Comparison of ENCODE assay signal across 1 cellular context in genomic region chr20:38581013-38581412, GRCh38.
TF ChIP-seq lines count a peak whose summit lies in the region.

TSS of gene ADIG (plus strand) at chr20:38581197. CDS start at chr20:38581251, 54 bp downstream.

TF ChIP-seq in HepG2, 621 proteins besides CTCF, POLR2A, EP300 and RAD21 (continued from another document and continues in another):
- TF ChIP-seq ZBTB14 (CRISPR knock-in tag; IDR thresholded peaks at IDR 0.05) = no peak
- no peak for TF ChIP-seq BRF2 (CRISPR knock-in tag; IDR thresholded peaks at IDR 0.05)
- no peak for TF ChIP-seq PATZ1 (CRISPR knock-in tag; IDR thresholded peaks at IDR 0.05)
- no peak for TF ChIP-seq MTF1 (CRISPR knock-in tag; IDR thresholded peaks at IDR 0.05)
- no peak for TF ChIP-seq RFX3 (CRISPR knock-in tag; IDR thresholded peaks at IDR 0.05)
- no peak for TF ChIP-seq JUND (CRISPR knock-in tag; IDR thresholded peaks at IDR 0.05)
- TF ChIP-seq FOSL1 (CRISPR knock-in tag; IDR thresholded peaks at IDR 0.05; ENCODE audit: borderline replicate concordance) = no peak
- peak; percentile 57 for TF ChIP-seq MAX (IDR thresholded peaks at IDR 0.05)
- TF ChIP-seq ZHX2 (IDR thresholded peaks at IDR 0.05; ENCODE audit: low read depth) = no peak
- TF ChIP-seq ZHX2 (CRISPR knock-in tag; IDR thresholded peaks at IDR 0.05; ENCODE audit: borderline replicate concordance) = no peak
- no peak for TF ChIP-seq POLR2G (IDR thresholded peaks at IDR 0.05; ENCODE audit: low read depth, low read length)
- no peak for TF ChIP-seq IRX3 (CRISPR knock-in tag; IDR thresholded peaks at IDR 0.05; ENCODE audit: borderline replicate concordance, low read depth)
- TF ChIP-seq DR1 (CRISPR knock-in tag; IDR thresholded peaks at IDR 0.05) = no peak
- no peak for TF ChIP-seq ZNF30 (CRISPR knock-in tag; IDR thresholded peaks at IDR 0.05)
- no peak for TF ChIP-seq FOXP1 (IDR thresholded peaks at IDR 0.05)
- no peak for TF ChIP-seq FOXP1 (CRISPR knock-in tag; IDR thresholded peaks at IDR 0.05)
- TF ChIP-seq TFE3 (CRISPR knock-in tag; IDR thresholded peaks at IDR 0.05) = no peak
- TF ChIP-seq DNMT1 (CRISPR knock-in tag; IDR thresholded peaks at IDR 0.05) = no peak
- TF ChIP-seq ZNF136 (CRISPR knock-in tag; IDR thresholded peaks at IDR 0.05; ENCODE audit: low read depth) = no peak
- TF ChIP-seq SMAD9 (CRISPR knock-in tag; IDR thresholded peaks at IDR 0.05) = no peak
- no peak for TF ChIP-seq ZNF101 (CRISPR knock-in tag; IDR thresholded peaks at IDR 0.05; ENCODE audit: borderline replicate concordance, low read depth)
- TF ChIP-seq ZNF264 (CRISPR knock-in tag; IDR thresholded peaks at IDR 0.05) = no peak
- no peak for TF ChIP-seq ZNF557 (CRISPR knock-in tag; IDR thresholded peaks at IDR 0.05)
- TF ChIP-seq HMG20A (CRISPR knock-in tag; IDR thresholded peaks at IDR 0.05; ENCODE audit: borderline replicate concordance) = no peak
- TF ChIP-seq ZIK1 (CRISPR knock-in tag; IDR thresholded peaks at IDR 0.05; ENCODE audit: borderline replicate concordance, low read depth) = no peak
- TF ChIP-seq ZBTB3 (CRISPR knock-in tag; IDR thresholded peaks at IDR 0.05; ENCODE audit: borderline replicate concordance, low read depth) = no peak
- TF ChIP-seq ZFP1 (CRISPR knock-in tag; IDR thresholded peaks at IDR 0.05) = no peak
- TF ChIP-seq ZNF784 (CRISPR knock-in tag; IDR thresholded peaks at IDR 0.05; ENCODE audit: borderline replicate concordance) = no peak
- TF ChIP-seq ZNF484 (CRISPR knock-in tag; IDR thresholded peaks at IDR 0.05; ENCODE audit: borderline replicate concordance, low read depth) = no peak
- no peak for TF ChIP-seq ZUFSP (CRISPR knock-in tag; IDR thresholded peaks at IDR 0.05; ENCODE audit: borderline replicate concordance)
- TF ChIP-seq HMGXB3 (CRISPR knock-in tag; IDR thresholded peaks at IDR 0.05; ENCODE audit: borderline replicate concordance) = no peak
- TF ChIP-seq ZBTB7B (CRISPR knock-in tag; IDR thresholded peaks at IDR 0.05) = no peak
- no peak for TF ChIP-seq ZNF75D (CRISPR knock-in tag; IDR thresholded peaks at IDR 0.05; ENCODE audit: borderline replicate concordance)
- TF ChIP-seq ISX (CRISPR knock-in tag; conservative IDR thresholded peaks at IDR 0.05) = no peak
- no peak for TF ChIP-seq ZNF839 (CRISPR knock-in tag; IDR thresholded peaks at IDR 0.05; ENCODE audit: borderline replicate concordance)
- no peak for TF ChIP-seq ZBTB37 (CRISPR knock-in tag; IDR thresholded peaks at IDR 0.05)
- TF ChIP-seq ZNF629 (CRISPR knock-in tag; conservative IDR thresholded peaks at IDR 0.05) = no peak
- TF ChIP-seq ZC3H4 (CRISPR knock-in tag; IDR thresholded peaks at IDR 0.05; ENCODE audit: borderline replicate concordance) = no peak
- no peak for TF ChIP-seq ZBTB38 (CRISPR knock-in tag; IDR thresholded peaks at IDR 0.05)
- no peak for TF ChIP-seq YY1 (IDR thresholded peaks at IDR 0.05; ENCODE audit: insufficient read depth, insufficient replicate concordance, low read depth, low read length)
- peak; percentile 64 for TF ChIP-seq FOSL2 (CRISPR knock-in tag; IDR thresholded peaks at IDR 0.05)
